In genomic region chr12:79682593-79682992, GRCh38 we compare ENCODE assay signal across 18 cellular contexts.
"Had no signal": no experiment of that assay in that cellular context is flagged by ENCODE, and none has a peak within 500 bp of the region (broad histone marks: within the 10 kb centered on the region; RNA-seq: fewer than 3 reads in every experiment).

No MANE protein-coding gene starts in this region.

- ATAC-seq: activated CD4-positive, CD25-positive, alpha-beta regulatory T cell treated with anti-CD3 and anti-CD28 coated beads, Interleukin-2, amount 50 U/mL, for 24 hours; mucosa of descending colon; naive thymus-derived CD4-positive, alpha-beta T cell; stimulated activated naive CD8-positive, alpha-beta T cell treated with anti-CD3 and anti-CD28 coated beads, Interleukin-15, Interleukin-2, amounts not matched to agents 100 U/mL and 50 U/mL, for 24 hours had no signal

- DNase-seq: activated CD4-positive, alpha-beta T cell treated with anti-CD3 and anti-CD28 coated beads, Interleukin-2, amount 50 U/mL, for 1 hour; activated naive CD8-positive, alpha-beta T cell treated with anti-CD3 and anti-CD28 coated beads for 36 hours; cortex of kidney; effector CD4-positive, alpha-beta T cell; esophagus squamous epithelium; hippocampal formation; left ventricle myocardium inferior; mucosa of descending colon; naive thymus-derived CD4-positive, alpha-beta T cell; posterior cingulate gyrus; retina; stimulated activated CD4-positive, alpha-beta T cell treated with anti-CD3 and anti-CD28 coated beads, Interleukin-15, amount 100 ng/mL, for 24 hours; stimulated activated CD4-positive, alpha-beta T cell treated with anti-CD3 and anti-CD28 coated beads, Interleukin-4, amount 100 ng/mL, for 24 hours; stimulated activated naive CD8-positive, alpha-beta T cell treated with anti-CD3 and anti-CD28 coated beads, Interleukin-15, Interleukin-2, amounts not matched to agents 100 U/mL and 50 U/mL, for 24 hours; transverse colon had no signal

- H3K36me3 ChIP-seq: esophagus squamous epithelium, left ventricle myocardium inferior, transverse colon, vagina had no signal

- H3K4me1 ChIP-seq: left ventricle myocardium inferior had no signal

- FAIRE-seq: endothelial cell of umbilical vein had no signal

- H3K27me3 ChIP-seq: esophagus squamous epithelium, transverse colon, vagina had no signal

- H3K4me3 ChIP-seq: esophagus squamous epithelium, left ventricle myocardium inferior, mucosa of descending colon, transverse colon, vagina had no signal

- H3K27ac ChIP-seq: esophagus squamous epithelium, left ventricle myocardium inferior, transverse colon, vagina had no signal

- H3K9me3 ChIP-seq: esophagus squamous epithelium, left ventricle myocardium inferior, mucosa of descending colon, transverse colon, vagina had no signal
